ENCODE assay signal across 25 cellular contexts in the genomic region with DNA sequence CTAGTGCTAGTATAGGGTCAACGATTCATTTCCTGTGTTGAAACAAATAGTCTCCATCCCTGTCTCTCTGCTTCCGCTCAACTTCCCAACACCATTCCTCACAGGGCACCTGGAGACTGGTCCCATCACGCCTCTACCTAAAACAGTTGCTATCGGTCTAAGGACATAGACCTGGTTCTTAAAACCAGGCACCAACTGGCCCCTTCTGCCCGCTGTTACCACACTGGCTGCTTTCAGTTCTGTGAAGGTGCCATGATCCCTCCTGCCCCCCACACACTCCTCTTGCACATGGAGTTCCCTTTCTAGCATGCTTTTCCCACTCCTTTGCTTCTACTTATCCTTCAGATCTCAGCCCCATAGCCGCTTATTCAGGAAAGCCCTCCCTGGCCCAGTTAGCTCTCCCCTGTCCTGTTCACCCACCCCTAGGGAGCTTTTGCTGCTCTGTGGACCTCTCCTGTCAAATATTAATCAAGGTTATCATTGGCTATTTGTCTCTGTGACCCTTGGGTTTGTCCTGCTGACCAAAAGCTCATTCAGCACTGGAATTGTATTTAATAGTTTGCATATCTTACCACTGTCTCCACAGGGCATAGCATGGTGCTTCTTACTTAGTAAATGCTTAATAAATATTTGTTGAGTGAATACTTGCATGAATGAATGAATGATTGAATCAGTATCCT. TPM values are rescaled to one million over a fixed set of nuclear protein-coding genes. Genes with fewer than 3 reads are reported as not detected.
"Had no signal": no experiment of that assay in that cellular context is flagged by ENCODE, and none has a peak within 500 bp of the region (broad histone marks: within the 10 kb centered on the region; RNA-seq: fewer than 3 reads in every experiment).

No MANE protein-coding gene starts in this region.

- H3K9me3 Mint-ChIP-seq: activated CD4-positive, alpha-beta memory T cell treated with anti-CD3 and anti-CD28 coated beads for 36 hours; activated CD4-positive, alpha-beta T cell treated with anti-CD3 and anti-CD28 coated beads, Interleukin-2, amount 10 ng/mL, durations not matched to agents 7 days and 5 days; activated naive CD4-positive, alpha-beta T cell treated with anti-CD3 and anti-CD28 coated beads, Interleukin-2, amount 50 U/mL, for 72 hours; activated naive CD8-positive, alpha-beta T cell treated with anti-CD3 and anti-CD28 coated beads, Interleukin-2, amount 50 U/mL, for 24 hours; activated T-cell treated with anti-CD3 and anti-CD28 coated beads, Interleukin-2, amount 50 U/mL, for 4 hours; central memory CD8-positive, alpha-beta T cell; T-cell had no signal

- H3K9me3 ChIP-seq: ascending aorta, body of pancreas had no signal

- H3K4me1 ChIP-seq: ascending aorta, body of pancreas had no signal

- H3K36me3 ChIP-seq: ascending aorta had no signal

- H3K27ac ChIP-seq: ascending aorta, body of pancreas, VCaP had no signal

- ATAC-seq: activated naive CD4-positive, alpha-beta T cell treated with anti-CD3 and anti-CD28 coated beads, Interleukin-2, amount 50 U/mL, for 72 hours; activated naive CD8-positive, alpha-beta T cell treated with anti-CD3 and anti-CD28 coated beads, Interleukin-2, amount 50 U/mL, for 24 hours; activated T-cell treated with anti-CD3 and anti-CD28 coated beads, Interleukin-2, amount 50 U/mL, for 4 hours; body of pancreas; Panc1; T-cell had no signal

- H3K36me3 Mint-ChIP-seq: activated CD4-positive, alpha-beta memory T cell treated with anti-CD3 and anti-CD28 coated beads for 36 hours; activated naive CD4-positive, alpha-beta T cell treated with anti-CD3 and anti-CD28 coated beads, Interleukin-2, amount 50 U/mL, for 72 hours; T-cell had no signal

- H3K27ac Mint-ChIP-seq: activated CD4-positive, alpha-beta memory T cell treated with anti-CD3 and anti-CD28 coated beads for 36 hours; activated CD4-positive, alpha-beta T cell treated with anti-CD3 and anti-CD28 coated beads, Interleukin-2, amount 10 ng/mL, durations not matched to agents 7 days and 5 days; activated naive CD4-positive, alpha-beta T cell treated with anti-CD3 and anti-CD28 coated beads, Interleukin-2, amount 50 U/mL, for 72 hours; activated naive CD8-positive, alpha-beta T cell treated with anti-CD3 and anti-CD28 coated beads, Interleukin-2, amount 50 U/mL, for 24 hours; T-cell had no signal

- H3K4me3 Mint-ChIP-seq: activated CD4-positive, alpha-beta memory T cell treated with anti-CD3 and anti-CD28 coated beads for 36 hours; activated CD4-positive, alpha-beta T cell treated with anti-CD3 and anti-CD28 coated beads, Interleukin-2, amount 10 ng/mL, durations not matched to agents 7 days and 5 days; activated naive CD8-positive, alpha-beta T cell treated with anti-CD3 and anti-CD28 coated beads, Interleukin-2, amount 50 U/mL, for 24 hours; activated T-cell treated with anti-CD3 and anti-CD28 coated beads, Interleukin-2, amount 50 U/mL, for 4 hours; central memory CD8-positive, alpha-beta T cell; T-cell had no signal

- H3K4me1 Mint-ChIP-seq: activated CD4-positive, alpha-beta T cell treated with anti-CD3 and anti-CD28 coated beads, Interleukin-2, amount 10 ng/mL, durations not matched to agents 7 days and 5 days; activated naive CD8-positive, alpha-beta T cell treated with anti-CD3 and anti-CD28 coated beads, Interleukin-2, amount 50 U/mL, for 24 hours; central memory CD8-positive, alpha-beta T cell; T-cell had no signal

- DNase-seq: activated CD4-positive, alpha-beta memory T cell treated with anti-CD3 and anti-CD28 coated beads for 36 hours; activated CD4-positive, alpha-beta T cell treated with anti-CD3 and anti-CD28 coated beads, Interleukin-2, amount 10 ng/mL, durations not matched to agents 7 days and 5 days; activated CD4-positive, CD25-positive, alpha-beta regulatory T cell; activated CD8-positive, alpha-beta memory T cell treated with anti-CD3 and anti-CD28 coated beads for 24 hours; activated effector memory CD4-positive, alpha-beta T cell treated with anti-CD3 and anti-CD28 coated beads, Interleukin-2, amount 50 U/mL, for 16 hours; activated naive CD4-positive, alpha-beta T cell treated with Interleukin-2 at 50 U/mL for 16 hours; activated naive CD8-positive, alpha-beta T cell treated with anti-CD3 and anti-CD28 coated beads, Interleukin-2, amount 50 U/mL, for 24 hours; activated T-cell treated with anti-CD3 and anti-CD28 coated beads, Interleukin-2, amount 50 U/mL, for 4 hours; amniotic stem cell; body of pancreas; NCI-H1048; NCI-H187 treated with DMSO at 0.1 percent for 48 hours; NCI-H2081 treated with DMSO at 0.1 percent for 48 hours; NCI-H446; NCI-H524; RPMI8226; T-cell; T-helper 2 cell; T1000 had no signal

- H3K4me3 ChIP-seq: ascending aorta, body of pancreas had no signal

- H3K27me3 ChIP-seq: ascending aorta, body of pancreas had no signal

RNA-seq across cellular contexts. Expression of gene KPRP, which starts 11.9 kb away (rescaled TPM):
- total RNA-seq: activated CD4-positive, alpha-beta memory T cell treated with anti-CD3 and anti-CD28 coated beads for 36 hours; activated CD4-positive, alpha-beta T cell treated with anti-CD3 and anti-CD28 coated beads, Interleukin-2, amount 10 ng/mL, durations not matched to agents 7 days and 5 days; activated naive CD4-positive, alpha-beta T cell treated with anti-CD3 and anti-CD28 coated beads, Interleukin-2, amount 50 U/mL, for 72 hours; activated T-cell treated with anti-CD3 and anti-CD28 coated beads, Interleukin-2, amount 50 U/mL, for 4 hours; ascending aorta; body of pancreas; SK-MEL-5; T-cell had no signal

RNA-seq across cellular contexts. Expression of gene LCE1F, which starts 29.0 kb away (rescaled TPM):
- total RNA-seq: activated CD4-positive, alpha-beta memory T cell treated with anti-CD3 and anti-CD28 coated beads for 36 hours; activated CD4-positive, alpha-beta T cell treated with anti-CD3 and anti-CD28 coated beads, Interleukin-2, amount 10 ng/mL, durations not matched to agents 7 days and 5 days; activated naive CD4-positive, alpha-beta T cell treated with anti-CD3 and anti-CD28 coated beads, Interleukin-2, amount 50 U/mL, for 72 hours; activated T-cell treated with anti-CD3 and anti-CD28 coated beads, Interleukin-2, amount 50 U/mL, for 4 hours; ascending aorta; body of pancreas; SK-MEL-5; T-cell had no signal

RNA-seq across cellular contexts. Expression of gene LCE4A, which starts 37.9 kb away (rescaled TPM):
- total RNA-seq: activated CD4-positive, alpha-beta memory T cell treated with anti-CD3 and anti-CD28 coated beads for 36 hours; activated CD4-positive, alpha-beta T cell treated with anti-CD3 and anti-CD28 coated beads, Interleukin-2, amount 10 ng/mL, durations not matched to agents 7 days and 5 days; activated naive CD4-positive, alpha-beta T cell treated with anti-CD3 and anti-CD28 coated beads, Interleukin-2, amount 50 U/mL, for 72 hours; activated T-cell treated with anti-CD3 and anti-CD28 coated beads, Interleukin-2, amount 50 U/mL, for 4 hours; ascending aorta; body of pancreas; SK-MEL-5; T-cell had no signal

RNA-seq across cellular contexts. Expression of gene LCE1E, which starts 40.2 kb away (rescaled TPM):
- total RNA-seq: activated CD4-positive, alpha-beta memory T cell treated with anti-CD3 and anti-CD28 coated beads for 36 hours; activated CD4-positive, alpha-beta T cell treated with anti-CD3 and anti-CD28 coated beads, Interleukin-2, amount 10 ng/mL, durations not matched to agents 7 days and 5 days; activated naive CD4-positive, alpha-beta T cell treated with anti-CD3 and anti-CD28 coated beads, Interleukin-2, amount 50 U/mL, for 72 hours; activated T-cell treated with anti-CD3 and anti-CD28 coated beads, Interleukin-2, amount 50 U/mL, for 4 hours; ascending aorta; body of pancreas; SK-MEL-5; T-cell had no signal

RNA-seq across cellular contexts. Expression of gene LCE2A, which starts 47.8 kb away (rescaled TPM):
- total RNA-seq: activated CD4-positive, alpha-beta memory T cell treated with anti-CD3 and anti-CD28 coated beads for 36 hours; activated CD4-positive, alpha-beta T cell treated with anti-CD3 and anti-CD28 coated beads, Interleukin-2, amount 10 ng/mL, durations not matched to agents 7 days and 5 days; activated naive CD4-positive, alpha-beta T cell treated with anti-CD3 and anti-CD28 coated beads, Interleukin-2, amount 50 U/mL, for 72 hours; activated T-cell treated with anti-CD3 and anti-CD28 coated beads, Interleukin-2, amount 50 U/mL, for 4 hours; ascending aorta; body of pancreas; T-cell had no signal
